Comparison of ENCODE assay signal across 10 cellular contexts in genomic region chr7:73423519-73424485, GRCh38. TPM values are rescaled to one million over a fixed set of nuclear protein-coding genes. Genes with fewer than 3 reads are reported as not detected.
DNase-seq lines count a peak whose midpoint lies in the region; ATAC-seq, FAIRE-seq and TF ChIP-seq lines count a peak whose summit lies in the region.
"Had no signal": no experiment of that assay in that cellular context is flagged by ENCODE, and none has a peak within 500 bp of the region (broad histone marks: within the 10 kb centered on the region; RNA-seq: fewer than 3 reads in every experiment).

No MANE protein-coding gene starts in this region.

- POLR2A ChIA-PET in GM12878 (lab: Charles Lee) = interaction anchor here (0.6 to 1.5 kb wide), 4 partner anchors 12 to 1239 kb away, joined by 3 to 5 read pairs (median 4); no protein-coding TSS in a partner anchor
- POLR2A ChIA-PET in naive thymus-derived CD8-positive, alpha-beta T cell (lab: Charles Lee) = interaction anchor here (0.6 kb wide), 1 partner anchor 10 kb away, joined by 3 read pairs; the partner anchor contains the start of gene FZD9

- SMC1A ChIA-PET in GM12878 (lab: Charles Lee; ENCODE audit: uncharacterized antibody, unreplicated experiment) = interaction anchor here (1.3 kb wide), 1 partner anchor 88 kb away, joined by 3 read pairs; no protein-coding TSS in a partner anchor

- no peak for TF ChIP-seq CTCF in GM12878 (IDR thresholded peaks at IDR 0.05 in 2 of 3, conservative IDR thresholded peaks at IDR 0.05 in 1 of 3; ENCODE audit: control insufficient read depth in 2 of 3, extremely low read depth in 1 of 3, insufficient read depth in 1 of 3, low read depth in 3 of 3, low read length in 3 of 3)

- H3K9ac ChIP-seq in GM12878 (ENCODE audit: control insufficient read depth, insufficient read depth, low read length) = no peak overlapping the region

- no TSS peak for BruUV-seq in GM12878 (replicated peaks; lab: Mats Ljungman, UMichigan)

- peak overlapping the region; percentile 67 for H3K4me3 Mint-ChIP-seq in stimulated activated memory B cell treated with anti-CD40 and anti-IgM and Interleukin-4, amounts not matched to agents 10 μg/mL and 1 μg/mL and 100 μg/mL, for 72 hours
- H3K4me3 Mint-ChIP-seq in naive thymus-derived CD8-positive, alpha-beta T cell = no peak overlapping the region
- H3K4me3 Mint-ChIP-seq in activated T-cell treated with anti-CD3 and anti-CD28 coated beads, Interleukin-2, amount 50 U/mL, for 4 hours = no peak overlapping the region

- in situ Hi-C loops in GM12878 (cut with MboI) = no loop called here
- in situ Hi-C loops in HAP-1 (cut with MboI; ENCODE audit: low sequenced_read_pairs) = no loop called here

- peak; percentile 8 to 34; a peak in 3 of 4 replicates for TF ChIP-seq EP300 in GM12878 (IDR thresholded peaks at IDR 0.05; ENCODE audit: borderline replicate concordance in 1 of 2, control insufficient read depth in 1 of 2, low read depth in 2 of 2, low read length in 2 of 2)

- FAIRE-seq in GM12878 (lab: Jason Lieb, UNC) = no peak
- FAIRE-seq: frontal cortex had no signal

- intact Hi-C loops in GM12878 (cut with micrococcal nuclease; ENCODE audit: unreplicated experiment) = no loop called here

- CTCF ChIA-PET in GM12878 (lab: Yijun Ruan, JAX) = interaction anchor here (0.6 to 1.1 kb wide), 2 partner anchors 102 to 112 kb away, joined by 3 read pairs; no protein-coding TSS in a partner anchor

- no peak for DNase-seq in GM12878 (ENCODE audit: low read depth, low spot score)
- DNase-seq in iris pigment epithelial cell (ENCODE audit: low read depth) = peak; percentile 38
- DNase-seq in naive thymus-derived CD8-positive, alpha-beta T cell = no peak
- no peak for DNase-seq in activated T-cell treated with anti-CD3 and anti-CD28 coated beads, Interleukin-2, amount 50 U/mL, for 4 hours
- DNase-seq in HAP-1 (ENCODE audit: low spot score in 2 of 2) = no peak
- DNase-seq: activated CD8-positive, alpha-beta memory T cell treated with anti-CD3 and anti-CD28 coated beads, Interleukin-2, amount 50 U/mL, for 4 hours had no signal

- H3K4me3 ChIP-seq in GM12878 (no peak overlapping the region), HAP-1 (no peak overlapping the region)

- no peaks in the 10 kb centered on the region for H3K9me3 Mint-ChIP-seq in stimulated activated memory B cell treated with anti-CD40 and anti-IgM and Interleukin-4, amounts not matched to agents 10 μg/mL and 1 μg/mL and 100 μg/mL, for 72 hours
- H3K9me3 Mint-ChIP-seq in naive thymus-derived CD8-positive, alpha-beta T cell = no peaks in the 10 kb centered on the region
- H3K9me3 Mint-ChIP-seq in activated T-cell treated with anti-CD3 and anti-CD28 coated beads, Interleukin-2, amount 50 U/mL, for 4 hours = no peaks in the 10 kb centered on the region

- WGBS in GM12878 (ENCODE audit: insufficient coverage, insufficient replicate concordance, low lambda C conversion rate, missing lambda C conversion rate) = 8% methylated on average over 52 of the region's 52 CpGs

- H3K27ac Mint-ChIP-seq in stimulated activated memory B cell treated with anti-CD40 and anti-IgM and Interleukin-4, amounts not matched to agents 10 μg/mL and 1 μg/mL and 100 μg/mL, for 72 hours = peak overlapping the region; percentile 13
- no peak overlapping the region for H3K27ac Mint-ChIP-seq in naive thymus-derived CD8-positive, alpha-beta T cell

- H2AFZ ChIP-seq in GM12878 (ENCODE audit: control insufficient read depth, low read depth, low read length) = no peak overlapping the region; the same call in 1 of the 2 replicates

- H3K4me2 ChIP-seq in GM12878 (ENCODE audit: control insufficient read depth, insufficient read depth) = peak overlapping the region; percentile 42; the same call in 1 of the 2 replicates

- H3K9me3 ChIP-seq in GM12878 (replicated peaks; ENCODE audit: control insufficient read depth, insufficient read depth, low read length) (no peaks in the 10 kb centered on the region), HAP-1 (no peaks in the 10 kb centered on the region)

- no peak for TF ChIP-seq RAD21 in GM12878 (IDR thresholded peaks at IDR 0.05; ENCODE audit: insufficient read depth, low read depth, low read length)

- H3K27me3 ChIP-seq in GM12878 (replicated peaks in 1 of 2; ENCODE audit: control insufficient read depth in 2 of 2, insufficient read depth in 2 of 2, low read length in 1 of 2) (no peaks in the 10 kb centered on the region), HAP-1 (ENCODE audit: low read depth) (no peaks in the 10 kb centered on the region)

- H3K27ac ChIP-seq in GM12878 (ENCODE audit: control insufficient read depth, insufficient read depth) = no peak overlapping the region

- no peaks in the 10 kb centered on the region for H3K79me2 ChIP-seq in GM12878 (ENCODE audit: control insufficient read depth, insufficient read depth, low read length)

- H3K36me3 Mint-ChIP-seq in stimulated activated memory B cell treated with anti-CD40 and anti-IgM and Interleukin-4, amounts not matched to agents 10 μg/mL and 1 μg/mL and 100 μg/mL, for 72 hours = no peaks in the 10 kb centered on the region
- H3K36me3 Mint-ChIP-seq in naive thymus-derived CD8-positive, alpha-beta T cell = no peaks in the 10 kb centered on the region
- no peaks in the 10 kb centered on the region for H3K36me3 Mint-ChIP-seq in activated T-cell treated with anti-CD3 and anti-CD28 coated beads, Interleukin-2, amount 50 U/mL, for 4 hours (ENCODE audit: insufficient read depth)

- no peak for TF ChIP-seq POLR2A in GM12878 (IDR thresholded peaks at IDR 0.05; ENCODE audit: low read depth, low read length)

- H3K4me1 ChIP-seq in GM12878 (ENCODE audit: control insufficient read depth, insufficient read depth, low read length) = no peaks in the 10 kb centered on the region
- peaks cover 2% of the 10 kb centered on the region for H3K4me1 ChIP-seq in HAP-1

- RAD21 ChIA-PET in GM12878 (lab: Charles Lee; ENCODE audit: unreplicated experiment) = interaction anchor here (0.7 to 1.0 kb wide), 2 partner anchors 9 to 28 kb away, joined by 4 read pairs; no protein-coding TSS in a partner anchor

- H3K36me3 ChIP-seq in GM12878 (ENCODE audit: control insufficient read depth in 2 of 2, insufficient read depth in 2 of 2, low read length in 1 of 2) (no peaks in the 10 kb centered on the region), HAP-1 (replicated peaks) (no peaks in the 10 kb centered on the region)

- peak; percentile 64 for ATAC-seq in GM21619 (IDR thresholded peaks at IDR 0.05; ENCODE audit: unreplicated experiment)
- peak; percentile 89 for ATAC-seq in GM12878
- ATAC-seq in stimulated activated memory B cell treated with anti-CD40 and anti-IgM and Interleukin-4, amounts not matched to agents 10 μg/mL and 1 μg/mL and 100 μg/mL, for 72 hours = peak; percentile 83
- no peak for ATAC-seq in GM21447 (IDR thresholded peaks at IDR 0.05; ENCODE audit: unreplicated experiment)
- no peak for ATAC-seq in naive thymus-derived CD8-positive, alpha-beta T cell
- ATAC-seq in activated T-cell treated with anti-CD3 and anti-CD28 coated beads, Interleukin-2, amount 50 U/mL, for 4 hours = no peak

- no peaks in the 10 kb centered on the region for H4K20me1 ChIP-seq in GM12878 (ENCODE audit: control insufficient read depth, insufficient read depth)

- peaks cover 13% of the 10 kb centered on the region for H3K4me1 Mint-ChIP-seq in stimulated activated memory B cell treated with anti-CD40 and anti-IgM and Interleukin-4, amounts not matched to agents 10 μg/mL and 1 μg/mL and 100 μg/mL, for 72 hours
- peaks cover 0 to 6% (median 2%) of the 10 kb centered on the region in 4 donors for H3K4me1 Mint-ChIP-seq in naive thymus-derived CD8-positive, alpha-beta T cell
- peaks cover 1% of the 10 kb centered on the region for H3K4me1 Mint-ChIP-seq in activated T-cell treated with anti-CD3 and anti-CD28 coated beads, Interleukin-2, amount 50 U/mL, for 4 hours (ENCODE audit: low read depth)

- peaks cover 37% of the 10 kb centered on the region for H3K27me3 Mint-ChIP-seq in stimulated activated memory B cell treated with anti-CD40 and anti-IgM and Interleukin-4, amounts not matched to agents 10 μg/mL and 1 μg/mL and 100 μg/mL, for 72 hours
- H3K27me3 Mint-ChIP-seq in naive thymus-derived CD8-positive, alpha-beta T cell = peaks cover 0 to 2% (median 2%) of the 10 kb centered on the region in 5 donors
- H3K27me3 Mint-ChIP-seq in activated T-cell treated with anti-CD3 and anti-CD28 coated beads, Interleukin-2, amount 50 U/mL, for 4 hours (ENCODE audit: low read depth) = peaks cover 7% of the 10 kb centered on the region

TF ChIP-seq in GM12878, 131 proteins besides CTCF, POLR2A, EP300 and RAD21 (continues in another document):
- no peak for TF ChIP-seq YY1 (IDR thresholded peaks at IDR 0.05; ENCODE audit: low read depth, low read length)
- TF ChIP-seq SPI1 (IDR thresholded peaks at IDR 0.05; ENCODE audit: borderline replicate concordance, insufficient read depth, low read depth, low read length) = peak; percentile 14; the same call in 1 of the 2 replicates
- peak; percentile 63; the same call in 1 of the 2 replicates for TF ChIP-seq DPF2 (IDR thresholded peaks at IDR 0.05)
- no peak for TF ChIP-seq HDAC2 (IDR thresholded peaks at IDR 0.05)
- TF ChIP-seq CHD2 (IDR thresholded peaks at IDR 0.05; ENCODE audit: borderline replicate concordance, low read depth, low read length) = 0 out of 2 replicates have a peak, but pooled peaks have one; percentile 19
- peak in 1 of 2 experiments; percentile 47; a peak in 1 of 4 replicates for TF ChIP-seq BHLHE40 (IDR thresholded peaks at IDR 0.05; ENCODE audit: borderline replicate concordance in 1 of 2, low read depth in 2 of 2, low read length in 1 of 2)

RNA-seq across cellular contexts. Expression of gene FZD9, which starts 9.8 kb away (rescaled TPM):
- total RNA-seq in GM12878 (2013; cell fraction: nucleolus; rRNA removed) = 0.88 and 1.3 TPM in 2 replicates
- total RNA-seq in GM12878 (2014; rRNA removed) (0.05 TPM in 1 of 2 replicates, not detected in the other), GM12878 (2014; rRNA removed; fragmentation: Illumina TruSeq; extraction: Trizol) (not detected in 2 replicates), GM12878 (2021) (not detected in 2 replicates)
- polyA plus RNA-seq in GM12878 (2011; ENCODE audit: low read depth) = not detected
- polyA plus RNA-seq in GM12878 (2011; rRNA removed) (not detected in 2 replicates), GM12878 (2014; fragmentation: Illumina TruSeq; extraction: Trizol) (0.03 TPM in 1 of 2 replicates, not detected in the other), GM12878 (2014; fragmentation: Nextera tagmentation; extraction: Ambion mirVana) (not detected), GM12878 (2014; rRNA removed) (0.05 TPM in 1 of 2 replicates, not detected in the other), GM12878 (2016; fragmentation: Nextera tagmentation; extraction: Ambion mirVana) (not detected)
- not detected in 2 replicates for polyA plus RNA-seq in GM12878 (2011; cell fraction: cytosol; rRNA removed)
- polyA plus RNA-seq in GM12878 (2011; cell fraction: nucleus; rRNA removed) = not detected in 2 replicates
- 0.11 and 0.13 TPM in 2 replicates for polyA plus RNA-seq in GM12878 (2012)
- polyA minus RNA-seq in GM12878 (2011; rRNA and poly(A)+ RNA removed) = not detected in 2 replicates
- not detected in 2 replicates for polyA minus RNA-seq in GM12878 (2011; cell fraction: cytosol; rRNA and poly(A)+ RNA removed)
- polyA minus RNA-seq in GM12878 (2011; cell fraction: nucleus; rRNA and poly(A)+ RNA removed) = not detected in 2 replicates
- total RNA-seq in naive thymus-derived CD8-positive, alpha-beta T cell = under 1 TPM; 0.16 to 0.31 TPM
- polyA plus RNA-seq in naive thymus-derived CD8-positive, alpha-beta T cell = under 1 TPM in 2 of 3 donors, not detected in 1; 0.07 to 0.52 TPM
- total RNA-seq in activated T-cell treated with anti-CD3 and anti-CD28 coated beads, Interleukin-2, amount 50 U/mL, for 4 hours = under 1 TPM; 0.38 to 0.68 (median 0.58) TPM

Comparison
In these comparisons a context has a peak if more than half of its experiments do, and no peak if none do; other contexts are left out.
1. ATAC-seq: peak in GM21619 (single experiment), GM12878 (single experiment) and stimulated activated memory B cell treated with anti-CD40 and anti-IgM and Interleukin-4, amounts not matched to agents 10 μg/mL and 1 μg/mL and 100 μg/mL, for 72 hours (single experiment); none in GM21447 (single experiment), naive thymus-derived CD8-positive, alpha-beta T cell (0 of 2) and activated T-cell treated with anti-CD3 and anti-CD28 coated beads, Interleukin-2, amount 50 U/mL, for 4 hours (0 of 2).